11 cellular contexts compared by ENCODE assay signal in genomic region chr9:76136986-76137385, GRCh38.
DNase-seq lines count a peak whose midpoint lies in the region; ATAC-seq and TF ChIP-seq lines count a peak whose summit lies in the region.
"Had no signal": no experiment of that assay in that cellular context is flagged by ENCODE, and none has a peak within 500 bp of the region (broad histone marks: within the 10 kb centered on the region; RNA-seq: fewer than 3 reads in every experiment).

No MANE protein-coding gene starts in this region.

- ATAC-seq in HG02981 (IDR thresholded peaks at IDR 0.05; ENCODE audit: unreplicated experiment), result no peak

- H3K4me3 ChIP-seq in fibroblast of mammary gland (ENCODE audit: control insufficient read depth, low read depth, low read length), result no peak overlapping the region
- H3K4me3 ChIP-seq: ascending aorta, testis had no signal

- DNase-seq in H4 (ENCODE audit: low spot score) (peak; percentile 53), NCI-H460 (ENCODE audit: extremely low read depth, low read depth) (peak; percentile 1), fibroblast of mammary gland (ENCODE audit: low read depth) (peak; percentile 70), smooth muscle cell of the brain vasculature (ENCODE audit: low read depth, low spot score) (peak; percentile 18), activated gamma-delta T cell (lab: John Stamatoyannopoulos, UW) (no peak), NCI-H2081 (lab: John Stamatoyannopoulos, UW) (no peak)
- DNase-seq: kidney, NCI-H1930, testis had no signal

- no peak for TF ChIP-seq CTCF in fibroblast of mammary gland (conservative IDR thresholded peaks at IDR 0.05; ENCODE audit: control insufficient read depth, insufficient read depth, low read depth, low read length)

Comparison
In these comparisons a context has a peak if more than half of its experiments do, and no peak if none do; other contexts are left out.
1. DNase-seq: peak in H4 (single experiment), NCI-H460 (single experiment), fibroblast of mammary gland (single experiment) and smooth muscle cell of the brain vasculature (single experiment); none in activated gamma-delta T cell (single experiment) and NCI-H2081 (0 of 2).